In genomic region chr7:99312316-99313203, GRCh38 we compare ENCODE assay signal across 8 cellular contexts. TPM values are rescaled to one million over a fixed set of nuclear protein-coding genes. Genes with fewer than 3 reads are reported as not detected.
DNase-seq lines count a peak whose midpoint lies in the region; ATAC-seq lines count a peak whose summit lies in the region.

No MANE protein-coding gene starts in this region.

- peak; percentile 68 for DNase-seq in AG08396 (ENCODE audit: low spot score)
- peak; percentile 51 for DNase-seq in NCI-H226
- peak; percentile 56 to 58 for DNase-seq in activated CD4-positive, alpha-beta T cell treated with anti-CD3 and anti-CD28 coated beads, Interleukin-2, amount 50 U/mL, for 24 hours (ENCODE audit: low read depth in 1 of 2, low spot score in 1 of 2)
- peak; percentile 28 to 52 for DNase-seq in dermis microvascular lymphatic vessel endothelial cell (ENCODE audit: low read depth in 2 of 2)
- DNase-seq in medulla oblongata (ENCODE audit: extremely low spot score), result peak; percentile 85
- DNase-seq in stimulated activated CD8-positive, alpha-beta memory T cell treated with anti-CD3 and anti-CD28 coated beads, Interleukin-15, amount 100 ng/mL, for 24 hours (ENCODE audit: low read depth), result peak; percentile 39

- ATAC-seq in GM18868 (IDR thresholded peaks at IDR 0.05; ENCODE audit: unreplicated experiment) (peak; percentile 48), HG02763 (IDR thresholded peaks at IDR 0.05; ENCODE audit: unreplicated experiment) (no peak)

RNA-seq across cellular contexts. Expression of gene ARPC1A, which starts 13.1 kb away (rescaled TPM):
- 164 and 185 TPM in 2 replicates for total RNA-seq in dermis microvascular lymphatic vessel endothelial cell

RNA-seq across cellular contexts. Expression of gene MYH16, which starts 39.9 kb away (rescaled TPM):
- under 0.01 and 0.13 TPM in 2 replicates for total RNA-seq in dermis microvascular lymphatic vessel endothelial cell
